ENCODE assay signal across 11 cellular contexts in genomic region chr5:107557051-107557658, GRCh38.
A peak's percentile ranks its signal among the peaks of the same experiment; 100 is the strongest.
DNase-seq lines count a peak whose midpoint lies in the region; ATAC-seq lines count a peak whose summit lies in the region.
"Had no signal": no experiment of that assay in that cellular context is flagged by ENCODE, and none has a peak within 500 bp of the region (broad histone marks: within the 10 kb centered on the region; RNA-seq: fewer than 3 reads in every experiment).

No MANE protein-coding gene starts in this region.

- DNase-seq in Caki2 (ENCODE audit: low read depth) (peak; percentile 62), NCI-H146 (lab: John Stamatoyannopoulos, UW) (peak; percentile 43), ecto neural progenitor cell (ENCODE audit: low spot score) (peak; percentile 70)
- DNase-seq in activated CD4-positive, alpha-beta T cell treated with anti-CD3 and anti-CD28 coated beads, Interleukin-2, amount 10 ng/mL, durations not matched to agents 7 days and 5 days: no peak
- no peak for DNase-seq in stimulated activated CD4-positive, alpha-beta T cell treated with anti-CD3 and anti-CD28 coated beads, Interleukin-15, amount 100 ng/mL, for 24 hours
- DNase-seq: posterior cingulate gyrus had no signal

- CTCF ChIA-PET in activated CD4-positive, alpha-beta T cell treated with anti-CD3 and anti-CD28 coated beads, Interleukin-2, amount 10 ng/mL, durations not matched to agents 7 days and 5 days (lab: Charles Lee): interaction anchor here (0.6 kb wide), 1 partner anchor 114 kb away, joined by 6 read pairs; no protein-coding TSS in a partner anchor

- WGBS in mesodermal cell (ENCODE audit: insufficient coverage in 2 of 2), 2 experiments: 32 to 54% methylated on average over 4 of the region's 11 CpGs

- no peaks in the 10 kb centered on the region for H3K9me3 ChIP-seq in mesodermal cell (ENCODE audit: control insufficient read depth, low read length)

- no peaks in the 10 kb centered on the region for H3K4me1 Mint-ChIP-seq in activated CD4-positive, alpha-beta T cell treated with anti-CD3 and anti-CD28 coated beads, Interleukin-2, amount 10 ng/mL, durations not matched to agents 7 days and 5 days
- H3K4me1 Mint-ChIP-seq: stimulated activated effector memory CD8-positive, alpha-beta T cell treated with anti-CD3 and anti-CD28 coated beads, Interleukin-12 subunit alpha, Interleukin-12 subunit beta, amount 100 ng/mL, for 72 hours had no signal

- H3K27me3 Mint-ChIP-seq in activated CD4-positive, alpha-beta T cell treated with anti-CD3 and anti-CD28 coated beads, Interleukin-2, amount 10 ng/mL, durations not matched to agents 7 days and 5 days: peaks cover 13% of the 10 kb centered on the region

- in situ Hi-C loops in Caki2 (cut with HindIII; ENCODE audit: low pct_unique_long_range_greater_than_20kb, low sequenced_read_pairs): no loop called here

- H3K9me3 Mint-ChIP-seq in activated CD4-positive, alpha-beta T cell treated with anti-CD3 and anti-CD28 coated beads, Interleukin-2, amount 10 ng/mL, durations not matched to agents 7 days and 5 days: no peaks in the 10 kb centered on the region
- H3K9me3 Mint-ChIP-seq: stimulated activated effector memory CD8-positive, alpha-beta T cell treated with anti-CD3 and anti-CD28 coated beads, Interleukin-12 subunit alpha, Interleukin-12 subunit beta, amount 100 ng/mL, for 72 hours had no signal

- POLR2A ChIA-PET in activated CD4-positive, alpha-beta T cell treated with anti-CD3 and anti-CD28 coated beads, Interleukin-2, amount 10 ng/mL, durations not matched to agents 7 days and 5 days (lab: Charles Lee): no interaction called here

- H3K27ac ChIP-seq in mesodermal cell (ENCODE audit: low read depth, low read length, severe bottlenecking): peak overlapping the region; percentile 52

- H3K36me3 Mint-ChIP-seq in activated CD4-positive, alpha-beta T cell treated with anti-CD3 and anti-CD28 coated beads, Interleukin-2, amount 10 ng/mL, durations not matched to agents 7 days and 5 days (ENCODE audit: low read depth): no peaks in the 10 kb centered on the region
- H3K36me3 Mint-ChIP-seq: activated naive CD8-positive, alpha-beta T cell; stimulated activated effector memory CD8-positive, alpha-beta T cell treated with anti-CD3 and anti-CD28 coated beads, Interleukin-12 subunit alpha, Interleukin-12 subunit beta, amount 100 ng/mL, for 72 hours had no signal

- no peak overlapping the region for H3K27ac Mint-ChIP-seq in activated CD4-positive, alpha-beta T cell treated with anti-CD3 and anti-CD28 coated beads, Interleukin-2, amount 10 ng/mL, durations not matched to agents 7 days and 5 days
- H3K27ac Mint-ChIP-seq: activated naive CD8-positive, alpha-beta T cell; stimulated activated effector memory CD8-positive, alpha-beta T cell treated with anti-CD3 and anti-CD28 coated beads, Interleukin-12 subunit alpha, Interleukin-12 subunit beta, amount 100 ng/mL, for 72 hours had no signal

- H3K4me3 Mint-ChIP-seq in activated CD4-positive, alpha-beta T cell treated with anti-CD3 and anti-CD28 coated beads, Interleukin-2, amount 10 ng/mL, durations not matched to agents 7 days and 5 days: no peak overlapping the region
- H3K4me3 Mint-ChIP-seq: activated naive CD8-positive, alpha-beta T cell; stimulated activated effector memory CD8-positive, alpha-beta T cell treated with anti-CD3 and anti-CD28 coated beads, Interleukin-12 subunit alpha, Interleukin-12 subunit beta, amount 100 ng/mL, for 72 hours had no signal

- ATAC-seq in GM18867 (IDR thresholded peaks at IDR 0.05; ENCODE audit: unreplicated experiment) (no peak), HG02623 (IDR thresholded peaks at IDR 0.05; ENCODE audit: unreplicated experiment) (no peak)
- ATAC-seq: stimulated activated effector memory CD8-positive, alpha-beta T cell treated with anti-CD3 and anti-CD28 coated beads, Interleukin-12 subunit alpha, Interleukin-12 subunit beta, amount 100 ng/mL, for 72 hours had no signal

- H3K36me3 ChIP-seq in mesodermal cell (ENCODE audit: control insufficient read depth, insufficient read depth, low read length): no peaks in the 10 kb centered on the region

- H3K4me3 ChIP-seq in mesodermal cell (ENCODE audit: extremely low read depth, insufficient read depth, low read length, poor library complexity, severe bottlenecking): no peak overlapping the region

- peaks cover 38% of the 10 kb centered on the region for H3K4me1 ChIP-seq in mesodermal cell (ENCODE audit: control insufficient read depth, insufficient read depth, low read length, poor library complexity, severe bottlenecking)

Comparison
In these comparisons a context has a peak if more than half of its experiments do, and no peak if none do; other contexts are left out.
1. DNase-seq: peak in Caki2 (single experiment), NCI-H146 (single experiment) and ecto neural progenitor cell (single experiment); none in activated CD4-positive, alpha-beta T cell treated with anti-CD3 and anti-CD28 coated beads, Interleukin-2, amount 10 ng/mL, durations not matched to agents 7 days and 5 days (single experiment) and stimulated activated CD4-positive, alpha-beta T cell treated with anti-CD3 and anti-CD28 coated beads, Interleukin-15, amount 100 ng/mL, for 24 hours (single experiment).